ENCODE assay signal across 12 cellular contexts in the genomic region with DNA sequence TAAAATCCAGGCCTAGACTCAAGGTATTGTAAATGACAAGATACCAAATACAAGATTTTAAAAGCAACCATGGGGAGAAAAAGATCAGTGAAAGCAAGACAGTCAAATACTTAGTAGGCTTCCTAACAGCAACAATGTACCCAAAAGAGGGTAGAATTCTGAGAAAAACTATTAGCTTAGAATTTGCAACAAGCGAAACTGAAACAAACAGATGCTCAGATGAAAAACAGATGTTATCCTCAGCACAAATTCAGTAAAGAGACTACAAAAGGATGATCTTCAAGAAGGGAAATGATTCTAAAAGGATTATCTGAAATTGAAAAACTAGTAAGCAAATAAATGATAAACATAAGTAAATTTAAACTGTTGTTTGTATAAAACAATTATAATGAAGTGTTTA. TPM values are rescaled to one million over a fixed set of nuclear protein-coding genes. Genes with fewer than 3 reads are reported as not detected.
A peak's percentile ranks its signal among the peaks of the same experiment; 100 is the strongest.
DNase-seq lines count a peak whose midpoint lies in the region; ATAC-seq and TF ChIP-seq lines count a peak whose summit lies in the region.
"Had no signal": no experiment of that assay in that cellular context is flagged by ENCODE, and none has a peak within 500 bp of the region (broad histone marks: within the 10 kb centered on the region; RNA-seq: fewer than 3 reads in every experiment).

No MANE protein-coding gene starts in this region.

- H3K79me2 ChIP-seq in mammary epithelial cell (ENCODE audit: insufficient read depth, low read length) (no peaks in the 10 kb centered on the region), neural progenitor cell (ENCODE audit: low read depth) (no peaks in the 10 kb centered on the region)

- H3K36me3 Mint-ChIP-seq in central memory CD8-positive, alpha-beta T cell (ENCODE audit: insufficient read depth) = peaks cover 18% of the 10 kb centered on the region
- H3K36me3 Mint-ChIP-seq in neural progenitor cell = peaks cover 7% of the 10 kb centered on the region

- H3K4me2 ChIP-seq in mammary epithelial cell (ENCODE audit: insufficient read depth, low read depth, low read length) (no peak overlapping the region), neural progenitor cell (no peak overlapping the region)

- H3K9me3 ChIP-seq in mammary epithelial cell (replicated peaks; ENCODE audit: insufficient read depth, low read length) = no peaks in the 10 kb centered on the region
- H3K9me3 ChIP-seq in neural progenitor cell (ENCODE audit: low read depth) = no peaks in the 10 kb centered on the region

- WGBS in mammary epithelial cell (ENCODE audit: low coverage, missing lambda C conversion rate) = 100% methylated on average over 1 of the region's 1 CpG

- H3K27ac ChIP-seq in mammary epithelial cell (ENCODE audit: insufficient read depth, low read depth, low read length) (no peak overlapping the region), neural progenitor cell (no peak overlapping the region)

- H3K9ac ChIP-seq in mammary epithelial cell (ENCODE audit: insufficient read depth, low read length) (no peak overlapping the region), neural progenitor cell (no peak overlapping the region)

- ATAC-seq in GM21360 (IDR thresholded peaks at IDR 0.05; ENCODE audit: unreplicated experiment) (peak; percentile 94), HG03196 (IDR thresholded peaks at IDR 0.05; ENCODE audit: unreplicated experiment) (peak; percentile 85)
- ATAC-seq in central memory CD8-positive, alpha-beta T cell (replicated peaks; ENCODE audit: extremely low read depth, poor library complexity, severe bottlenecking) = no peak

- H3K27ac Mint-ChIP-seq in central memory CD8-positive, alpha-beta T cell (ENCODE audit: low read depth) = peak overlapping the region; percentile 19
- H3K27ac Mint-ChIP-seq in neural progenitor cell = no peak overlapping the region

- dilution Hi-C loops in mammary epithelial cell (cut with HindIII; ENCODE audit: low sequenced_read_pairs) = no loop called here

- in situ Hi-C loops in GM13976 (cut with MboI; ENCODE audit: low sequenced_read_pairs, unreplicated experiment) = no loop called here
- in situ Hi-C loops in mammary epithelial cell (cut with MboI; ENCODE audit: low sequenced_read_pairs in 2 of 2) = no loop called here

- peaks cover 9% of the 10 kb centered on the region for H3K36me3 ChIP-seq in mammary epithelial cell (ENCODE audit: insufficient read depth, low read length)
- H3K36me3 ChIP-seq in neural progenitor cell = peaks cover 6% of the 10 kb centered on the region

- H3K27me3 ChIP-seq in mammary epithelial cell (ENCODE audit: insufficient read depth, low read length) = no peaks in the 10 kb centered on the region
- no peaks in the 10 kb centered on the region for H3K27me3 ChIP-seq in neural progenitor cell

- H3K4me1 Mint-ChIP-seq in central memory CD8-positive, alpha-beta T cell = no peaks in the 10 kb centered on the region
- H3K4me1 Mint-ChIP-seq in neural progenitor cell = no peaks in the 10 kb centered on the region

- H3K4me3 Mint-ChIP-seq in central memory CD8-positive, alpha-beta T cell = no peak overlapping the region
- H3K4me3 Mint-ChIP-seq in neural progenitor cell = no peak overlapping the region

- no TSS peak for BruUV-seq in mammary epithelial cell (replicated peaks; lab: Mats Ljungman, UMichigan)

- intact Hi-C loops in mammary epithelial cell (cut with micrococcal nuclease) = no loop called here

- DNase-seq in GM13976 (ENCODE audit: low spot score) = peak; percentile 46
- no peak for DNase-seq in central memory CD8-positive, alpha-beta T cell (ENCODE audit: low spot score in 2 of 2)
- no peak for DNase-seq in NCI-H2107 treated with DMSO at 0.1 percent for 48 hours (lab: John Stamatoyannopoulos, UW; ENCODE audit: unreplicated experiment)
- DNase-seq in mammary epithelial cell = no peak
- DNase-seq in neural progenitor cell (ENCODE audit: low spot score) = no peak
- DNase-seq in HUDEP-2 (lab: John Stamatoyannopoulos, UW; ENCODE audit: unreplicated experiment in 76 of 76) = no peak
- DNase-seq: GDM1; NCI-H146; stimulated activated naive CD4-positive, alpha-beta T cell had no signal

- H3K4me3 ChIP-seq in mammary epithelial cell (replicated peaks in 1 of 3; ENCODE audit: insufficient read depth in 1 of 3, low read depth in 2 of 3, low read length in 3 of 3) (no peak overlapping the region), neural progenitor cell (no peak overlapping the region)

- TF ChIP-seq CTCF in GM13976 (IDR thresholded peaks at IDR 0.05; ENCODE audit: borderline replicate concordance, control extremely low read depth, extremely low read depth, insufficient read depth, missing control alignments) = no peak
- TF ChIP-seq CTCF in mammary epithelial cell (conservative IDR thresholded peaks at IDR 0.05 in 1 of 2, IDR thresholded peaks at IDR 0.05 in 1 of 2; ENCODE audit: extremely low read depth in 1 of 2, insufficient read depth in 1 of 2, low read depth in 1 of 2, low read length in 2 of 2) = no peak
- TF ChIP-seq CTCF in neural progenitor cell (IDR thresholded peaks at IDR 0.05) = no peak

- H3F3A ChIP-seq in neural progenitor cell (ENCODE audit: low read depth) = no peaks in the 10 kb centered on the region

- H3K4me1 ChIP-seq in mammary epithelial cell (ENCODE audit: insufficient read depth, low read length) = no peaks in the 10 kb centered on the region
- no peaks in the 10 kb centered on the region for H3K4me1 ChIP-seq in neural progenitor cell

- H3K9me3 Mint-ChIP-seq in central memory CD8-positive, alpha-beta T cell = no peaks in the 10 kb centered on the region
- no peaks in the 10 kb centered on the region for H3K9me3 Mint-ChIP-seq in neural progenitor cell

- CTCF ChIA-PET in mammary epithelial cell (lab: Charles Lee; ENCODE audit: low non-redundant PET) = no interaction called here

- no peak overlapping the region for H2AFZ ChIP-seq in mammary epithelial cell (ENCODE audit: low read depth, low read length)
- no peak overlapping the region for H2AFZ ChIP-seq in neural progenitor cell (replicated peaks)

- H4K20me1 ChIP-seq in mammary epithelial cell (ENCODE audit: insufficient read depth, low read length) = no peaks in the 10 kb centered on the region
- H4K20me1 ChIP-seq in neural progenitor cell (ENCODE audit: low read depth) = no peaks in the 10 kb centered on the region

- H3K27me3 Mint-ChIP-seq in central memory CD8-positive, alpha-beta T cell = no peaks in the 10 kb centered on the region
- H3K27me3 Mint-ChIP-seq in neural progenitor cell (ENCODE audit: insufficient read depth, low read depth) = no peaks in the 10 kb centered on the region

RNA-seq across cellular contexts. Expression of gene PDC, which starts 40.0 kb away (rescaled TPM):
- not detected for total RNA-seq in mammary epithelial cell
- polyA plus RNA-seq in mammary epithelial cell = not detected
- not detected for polyA minus RNA-seq in mammary epithelial cell
- total RNA-seq in neural progenitor cell (ENCODE audit: low replicate concordance) = not detected in 2 replicates
- total RNA-seq: osteoblast had no signal

RNA-seq across cellular contexts. Expression of gene ODR4, which starts 45.3 kb away (rescaled TPM):
- total RNA-seq in mammary epithelial cell (10 to 100 TPM; 21.5 to 21.7 TPM), neural progenitor cell (ENCODE audit: low replicate concordance) (24.9 and 37.2 TPM in 2 replicates)
- polyA plus RNA-seq in mammary epithelial cell = 7.5 TPM
- polyA minus RNA-seq in mammary epithelial cell = 18.7 TPM

RNA-seq across cellular contexts. Expression of gene TPR, which starts 45.9 kb away (rescaled TPM):
- total RNA-seq in mammary epithelial cell (10 to 100 TPM; 48.3 to 98.3 TPM), neural progenitor cell (ENCODE audit: low replicate concordance) (84.6 and 119 TPM in 2 replicates)
- polyA plus RNA-seq in mammary epithelial cell = 37.4 TPM
- polyA minus RNA-seq in mammary epithelial cell = 117 TPM
